33 cellular contexts compared by ENCODE assay signal in the genomic region with DNA sequence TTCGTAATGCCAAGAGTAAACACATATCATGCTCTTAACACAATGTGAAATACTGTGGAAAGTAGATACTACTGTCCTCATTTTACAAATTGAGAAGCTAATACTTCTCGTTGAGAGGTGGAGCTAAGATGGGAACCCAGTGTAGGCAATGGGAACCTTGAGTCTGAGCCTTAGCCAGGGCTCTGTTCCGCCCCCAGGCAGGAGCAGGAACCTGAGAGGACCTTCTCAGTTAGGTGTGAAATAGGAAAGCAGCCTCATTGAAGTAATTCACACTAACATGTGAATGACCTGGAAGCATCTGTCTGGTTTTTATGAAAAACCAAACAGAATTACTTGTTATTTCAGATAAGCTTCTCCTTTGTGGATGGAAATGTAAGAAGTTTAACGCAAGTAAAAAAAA.
"Had no signal": no experiment of that assay in that cellular context is flagged by ENCODE, and none has a peak within 500 bp of the region (broad histone marks: within the 10 kb centered on the region; RNA-seq: fewer than 3 reads in every experiment).

No MANE protein-coding gene starts in this region.

- H3K4me1 Mint-ChIP-seq: activated B cell treated with CpG ODN at 0.5 μM for 24 hours; activated CD4-positive, alpha-beta T cell treated with anti-CD3 and anti-CD28 coated beads, Interleukin-2, amount 10 ng/mL, durations not matched to agents 24 days and 14 days; activated naive CD8-positive, alpha-beta T cell treated with anti-CD3 and anti-CD28 coated beads for 36 hours; activated T-helper 17 cell treated with anti-CD3 and anti-CD28 coated beads, Interleukin-2, amount 50 U/mL, for 72 hours had no signal

- H3K27ac Mint-ChIP-seq: activated B cell treated with CpG ODN at 0.5 μM for 24 hours; activated CD4-positive, alpha-beta memory T cell treated with anti-CD3 and anti-CD28 coated beads for 36 hours; activated CD4-positive, alpha-beta T cell treated with anti-CD3 and anti-CD28 coated beads, Interleukin-2, amount 10 ng/mL, durations not matched to agents 24 days and 14 days; activated CD8-positive, alpha-beta T cell treated with anti-CD3 and anti-CD28 coated beads for 36 hours; activated naive CD4-positive, alpha-beta T cell treated with anti-CD3 and anti-CD28 coated beads for 36 hours; activated naive CD4-positive, alpha-beta T cell treated with anti-CD3 and anti-CD28 coated beads, Interleukin-2, amount 50 U/mL, for 72 hours; activated naive CD8-positive, alpha-beta T cell treated with anti-CD3 and anti-CD28 coated beads for 36 hours; activated T-cell treated with anti-CD3 and anti-CD28 coated beads, Interleukin-2, amount 50 U/mL, for 24 hours; activated T-cell treated with anti-CD3 and anti-CD28 coated beads, Interleukin-2, amount 50 U/mL, for 72 hours; activated T-helper 1 cell treated with anti-CD3 and anti-CD28 coated beads, Interleukin-12 subunit alpha, Interleukin-12 subunit beta, Interleukin-2, Interleukin-4 antibody, amounts not matched to agents 30 ng/mL and 10 ng/mL and 1 ng/mL, durations not matched to agents 14 hours and 24 hours and 36 hours; activated T-helper 17 cell treated with anti-CD3 and anti-CD28 coated beads, Interleukin-2, amount 50 U/mL, for 72 hours; T-helper 1 cell treated with Interleukin-12 subunit alpha and Interleukin-12 subunit beta and Interleukin-4 antibody, amounts not matched to agents 30 μg/mL and 1 μg/mL, for 36 hours; T-helper 2 cell treated with Interferon-gamma antibody and Interleukin-4, amounts not matched to agents 5 μg/mL and 100 μg/mL, for 36 hours had no signal

- H3K27me3 ChIP-seq: adrenal gland, body of pancreas, brain microvascular endothelial cell, breast epithelium had no signal

- ATAC-seq: activated CD8-positive, alpha-beta T cell treated with anti-CD3 and anti-CD28 coated beads for 36 hours; activated naive CD4-positive, alpha-beta T cell treated with anti-CD3 and anti-CD28 coated beads, Interleukin-2, amount 50 U/mL, for 72 hours; activated T-cell treated with anti-CD3 and anti-CD28 coated beads, Interleukin-2, amount 50 U/mL, for 72 hours; activated T-helper 17 cell treated with anti-CD3 and anti-CD28 coated beads, Interleukin-2, amount 50 U/mL, for 72 hours; body of pancreas had no signal

- H3K36me3 ChIP-seq: adrenal gland, brain microvascular endothelial cell, breast epithelium had no signal

- H3K9me3 ChIP-seq: adrenal gland, body of pancreas, breast epithelium had no signal

- H3K36me3 Mint-ChIP-seq: activated naive CD8-positive, alpha-beta T cell treated with anti-CD3 and anti-CD28 coated beads for 36 hours had no signal

- H3K4me1 ChIP-seq: adrenal gland, body of pancreas, breast epithelium had no signal

- H3K27ac ChIP-seq: adrenal gland, body of pancreas, brain microvascular endothelial cell, breast epithelium, VCaP had no signal

- DNase-seq: activated B cell treated with CpG ODN at 0.5 μM for 24 hours; activated CD4-positive, alpha-beta memory T cell treated with anti-CD3 and anti-CD28 coated beads for 36 hours; activated CD4-positive, alpha-beta T cell treated with anti-CD3 and anti-CD28 coated beads for 4 hours; activated CD4-positive, alpha-beta T cell treated with anti-CD3 and anti-CD28 coated beads, Interleukin-2, amount 10 ng/mL, durations not matched to agents 24 days and 14 days; activated CD4-positive, alpha-beta T cell treated with anti-CD3 and anti-CD28 coated beads, Interleukin-2, amount 50 U/mL, for 1 hour; activated CD4-positive, alpha-beta T cell treated with anti-CD3 and anti-CD28 coated beads, Interleukin-2, amount 50 U/mL, for 4 hours; activated CD4-positive, CD25-positive, alpha-beta regulatory T cell treated with anti-CD3 and anti-CD28 coated beads, Interleukin-2, amount 50 U/mL, for 72 hours; activated CD8-positive, alpha-beta memory T cell treated with anti-CD3 and anti-CD28 coated beads, Interleukin-2, amount 50 U/mL, for 48 hours; activated CD8-positive, alpha-beta T cell treated with anti-CD3 and anti-CD28 coated beads for 36 hours; activated effector memory CD4-positive, alpha-beta T cell treated with anti-CD3 and anti-CD28 coated beads, Interleukin-2, amount 50 U/mL, for 16 hours; activated gamma-delta T cell treated with Interleukin-2 at 50 U/mL for 16 hours; activated naive CD4-positive, alpha-beta T cell; activated naive CD4-positive, alpha-beta T cell treated with anti-CD3 and anti-CD28 coated beads for 36 hours; activated naive CD4-positive, alpha-beta T cell treated with anti-CD3 and anti-CD28 coated beads, Interleukin-2, amount 50 U/mL, for 16 hours; activated naive CD8-positive, alpha-beta T cell treated with anti-CD3 and anti-CD28 coated beads for 36 hours; activated T-cell treated with anti-CD3 and anti-CD28 coated beads, Interleukin-2, amount 50 U/mL, for 24 hours; activated T-cell treated with anti-CD3 and anti-CD28 coated beads, Interleukin-2, amount 50 U/mL, for 72 hours; adrenal gland; amniotic stem cell; aorta; body of pancreas; brain microvascular endothelial cell; central memory CD4-positive, alpha-beta T cell; T-helper 1 cell; T-helper 2 cell; T-helper 9 cell had no signal

- H3K4me3 ChIP-seq: adrenal gland, body of pancreas, breast epithelium had no signal

- H3K27me3 Mint-ChIP-seq: activated B cell treated with CpG ODN at 0.5 μM for 24 hours; activated CD4-positive, alpha-beta memory T cell treated with anti-CD3 and anti-CD28 coated beads for 36 hours; activated CD4-positive, alpha-beta T cell treated with anti-CD3 and anti-CD28 coated beads, Interleukin-2, amount 10 ng/mL, durations not matched to agents 24 days and 14 days; activated CD8-positive, alpha-beta T cell treated with anti-CD3 and anti-CD28 coated beads for 36 hours; activated naive CD8-positive, alpha-beta T cell treated with anti-CD3 and anti-CD28 coated beads for 36 hours; activated T-cell treated with anti-CD3 and anti-CD28 coated beads, Interleukin-2, amount 50 U/mL, for 24 hours; activated T-helper 17 cell treated with anti-CD3 and anti-CD28 coated beads, Interleukin-2, amount 50 U/mL, for 72 hours had no signal

- H3K4me3 Mint-ChIP-seq: activated B cell treated with CpG ODN at 0.5 μM for 24 hours; activated CD4-positive, alpha-beta memory T cell treated with anti-CD3 and anti-CD28 coated beads for 36 hours; activated CD4-positive, alpha-beta T cell treated with anti-CD3 and anti-CD28 coated beads, Interleukin-2, amount 10 ng/mL, durations not matched to agents 24 days and 14 days; activated CD8-positive, alpha-beta T cell treated with anti-CD3 and anti-CD28 coated beads for 36 hours; activated naive CD4-positive, alpha-beta T cell treated with anti-CD3 and anti-CD28 coated beads for 36 hours; activated naive CD8-positive, alpha-beta T cell treated with anti-CD3 and anti-CD28 coated beads for 36 hours; activated T-cell treated with anti-CD3 and anti-CD28 coated beads, Interleukin-2, amount 50 U/mL, for 24 hours; activated T-cell treated with anti-CD3 and anti-CD28 coated beads, Interleukin-2, amount 50 U/mL, for 72 hours; activated T-helper 1 cell treated with anti-CD3 and anti-CD28 coated beads, Interleukin-12 subunit alpha, Interleukin-12 subunit beta, Interleukin-2, Interleukin-4 antibody, amounts not matched to agents 30 ng/mL and 10 ng/mL and 1 ng/mL, durations not matched to agents 14 hours and 24 hours and 36 hours; activated T-helper 17 cell treated with anti-CD3 and anti-CD28 coated beads, Interleukin-2, amount 50 U/mL, for 72 hours; T-helper 1 cell treated with Interleukin-12 subunit alpha and Interleukin-12 subunit beta and Interleukin-4 antibody, amounts not matched to agents 30 μg/mL and 1 μg/mL, for 36 hours; T-helper 2 cell treated with Interferon-gamma antibody and Interleukin-4, amounts not matched to agents 5 μg/mL and 100 μg/mL, for 36 hours had no signal
